In genomic region chr1:87805661-87806376, GRCh38 we compare ENCODE assay signal across 12 cellular contexts.
DNase-seq lines count a peak whose midpoint lies in the region; TF ChIP-seq lines count a peak whose summit lies in the region.
"Had no signal": no experiment of that assay in that cellular context is flagged by ENCODE, and none has a peak within 500 bp of the region (broad histone marks: within the 10 kb centered on the region; RNA-seq: fewer than 3 reads in every experiment).

No MANE protein-coding gene starts in this region.

- peak overlapping the region; percentile 48 for H3K4me3 ChIP-seq in SJCRH30
- no peak overlapping the region for H3K4me3 ChIP-seq in fibroblast of pulmonary artery (replicated peaks; ENCODE audit: low read depth, low read length)
- peak overlapping the region; percentile 27 for H3K4me3 ChIP-seq in retinal pigment epithelial cell (ENCODE audit: low read length)
- H3K4me3 ChIP-seq: suprapubic skin had no signal

- H3K36me3 ChIP-seq in SJCRH30, result no peaks in the 10 kb centered on the region
- H3K36me3 ChIP-seq: suprapubic skin had no signal

- H3K27me3 ChIP-seq in SJCRH30, result no peaks in the 10 kb centered on the region
- H3K27me3 ChIP-seq: suprapubic skin had no signal

- DNase-seq in ELF-1 (ENCODE audit: low read depth, low spot score), result peak; percentile 12
- peak; percentile 37 to 60 for DNase-seq in SJCRH30
- peak; percentile 64 for DNase-seq in fibroblast of pulmonary artery (ENCODE audit: low read depth)
- peak; percentile 96 for DNase-seq in retinal pigment epithelial cell (ENCODE audit: low read depth)
- no peak for DNase-seq in NCI-H526 treated with DMSO at 0.1 percent for 48 hours (lab: John Stamatoyannopoulos, UW)
- DNase-seq in caudate nucleus (lab: John Stamatoyannopoulos, UW), result no peak
- no peak for DNase-seq in central memory CD4-positive, alpha-beta T cell
- no peak for DNase-seq in medulla oblongata (ENCODE audit: extremely low spot score)
- DNase-seq: activated T-cell treated with anti-CD3 and anti-CD28 coated beads, Interleukin-2, amount 50 U/mL, for 24 hours; NCI-H2227 treated with DMSO at 0.1 percent for 48 hours; T-helper 17 cell had no signal

- TF ChIP-seq CTCF in fibroblast of pulmonary artery (IDR thresholded peaks at IDR 0.05; ENCODE audit: low read length, missing control alignments) (no peak), retinal pigment epithelial cell (conservative IDR thresholded peaks at IDR 0.05; ENCODE audit: low read depth, low read length) (no peak)

- H3K9me3 ChIP-seq in SJCRH30 (replicated peaks), result no peaks in the 10 kb centered on the region
- H3K9me3 ChIP-seq: suprapubic skin had no signal

- H3K4me1 ChIP-seq in SJCRH30, result peaks cover 10% of the 10 kb centered on the region

- H3K27ac ChIP-seq in SJCRH30, result peak overlapping the region; percentile 46
- no peak overlapping the region for H3K27ac ChIP-seq in caudate nucleus (ENCODE audit: low read depth, low read length)
- H3K27ac ChIP-seq: suprapubic skin had no signal

Comparison
In these comparisons a context has a peak if more than half of its experiments do, and no peak if none do; other contexts are left out.
1. DNase-seq: peak in ELF-1 (single experiment), SJCRH30 (2 of 2), fibroblast of pulmonary artery (single experiment) and retinal pigment epithelial cell (single experiment); none in NCI-H526 treated with DMSO at 0.1 percent for 48 hours (single experiment), caudate nucleus (0 of 61), central memory CD4-positive, alpha-beta T cell (single experiment) and medulla oblongata (single experiment).